ENCODE assay signal across 21 cellular contexts in genomic region chr9:17003576-17004240, GRCh38.
A peak's percentile ranks its signal among the peaks of the same experiment; 100 is the strongest.
DNase-seq lines count a peak whose midpoint lies in the region; TF ChIP-seq lines count a peak whose summit lies in the region.
"Had no signal": no experiment of that assay in that cellular context is flagged by ENCODE, and none has a peak within 500 bp of the region (broad histone marks: within the 10 kb centered on the region; RNA-seq: fewer than 3 reads in every experiment).

No MANE protein-coding gene starts in this region.

- H3K27me3 Mint-ChIP-seq in HFFc6 (ENCODE audit: insufficient read depth) = no peaks in the 10 kb centered on the region
- H3K27me3 Mint-ChIP-seq: activated naive CD4-positive, alpha-beta T cell treated with anti-CD3 and anti-CD28 coated beads, Interleukin-2, amount 50 U/mL, for 24 hours; activated T-cell treated with anti-CD3 and anti-CD28 coated beads, Interleukin-2, amount 50 U/mL, for 24 hours; CD4-positive, alpha-beta T cell had no signal

- TF ChIP-seq CTCF in HFFc6 (IDR thresholded peaks at IDR 0.05) = no peak
- TF ChIP-seq CTCF in fibroblast of pulmonary artery (IDR thresholded peaks at IDR 0.05; ENCODE audit: low read length, missing control alignments) = no peak

- intact Hi-C loops in cardiac septum (cut with DNase I) = no loop called here

- no peaks in the 10 kb centered on the region for H3K27me3 ChIP-seq in adipocyte (replicated peaks; ENCODE audit: control insufficient read depth, insufficient read depth, low read length)
- no peaks in the 10 kb centered on the region for H3K27me3 ChIP-seq in skeletal muscle satellite cell (ENCODE audit: control insufficient read depth, insufficient read depth, low read length)
- H3K27me3 ChIP-seq: gastroesophageal sphincter, upper lobe of left lung had no signal

- peak overlapping the region; percentile 75 for H3K4me3 ChIP-seq in adipocyte (ENCODE audit: low read length)
- no peak overlapping the region for H3K4me3 ChIP-seq in fibroblast of pulmonary artery (replicated peaks; ENCODE audit: low read depth, low read length)
- no peak overlapping the region for H3K4me3 ChIP-seq in skeletal muscle satellite cell (ENCODE audit: low read length)
- H3K4me3 ChIP-seq: gastroesophageal sphincter, upper lobe of left lung had no signal

- H3K4me2 ChIP-seq in skeletal muscle satellite cell (ENCODE audit: low read length) = peak overlapping the region; percentile 50

- H3K36me3 Mint-ChIP-seq in HFFc6 (ENCODE audit: low read depth) = no peaks in the 10 kb centered on the region
- H3K36me3 Mint-ChIP-seq: activated naive CD4-positive, alpha-beta T cell treated with anti-CD3 and anti-CD28 coated beads, Interleukin-2, amount 50 U/mL, for 24 hours; stimulated activated naive B cell treated with anti-CD40 and anti-IgM and Interleukin-4, amounts not matched to agents 10 μg/mL and 1 μg/mL and 100 μg/mL, for 72 hours had no signal

- H3K36me3 ChIP-seq in adipocyte (ENCODE audit: control insufficient read depth, insufficient read depth, low read length, severe bottlenecking) (no peaks in the 10 kb centered on the region), skeletal muscle satellite cell (ENCODE audit: insufficient read depth, low read length) (no peaks in the 10 kb centered on the region)
- H3K36me3 ChIP-seq: gastroesophageal sphincter, upper lobe of left lung had no signal

- H3K4me1 ChIP-seq in adipocyte (ENCODE audit: control insufficient read depth, insufficient read depth, low read length) = peaks cover 21% of the 10 kb centered on the region
- peaks cover 22% of the 10 kb centered on the region for H3K4me1 ChIP-seq in skeletal muscle satellite cell (ENCODE audit: control insufficient read depth, insufficient read depth, low read length)

- DNase-seq in HFFc6 (peak; percentile 58), adipocyte (ENCODE audit: low read depth) (peak; percentile 78), fibroblast of pulmonary artery (ENCODE audit: low read depth) (peak; percentile 42), NCI-H82 treated with DMSO at 0.1 percent for 48 hours (lab: John Stamatoyannopoulos, UW; ENCODE audit: unreplicated experiment) (no peak), T-helper 9 cell (no peak), cardiac septum (ENCODE audit: low spot score) (no peak), epidermal melanocyte (ENCODE audit: insufficient read length, low spot score) (no peak)
- DNase-seq: activated CD4-positive, alpha-beta T cell treated with anti-CD3 and anti-CD28 coated beads, Interleukin-2, amount 50 U/mL, for 4 hours; activated T-cell treated with anti-CD3 and anti-CD28 coated beads, Interleukin-2, amount 50 U/mL, for 24 hours; CD4-positive, alpha-beta T cell; central memory CD4-positive, alpha-beta T cell; effector CD8-positive, alpha-beta T cell; NCI-H1694 treated with DMSO at 0.1 percent for 48 hours; NCI-H446; posterior cingulate gyrus; stimulated activated CD4-positive, alpha-beta T cell treated with anti-CD3 and anti-CD28 coated beads, Interleukin-12 subunit alpha, Interleukin-12 subunit beta, amount 100 ng/mL, for 4 hours; stimulated activated naive B cell treated with anti-CD40 and anti-IgM and Interleukin-4, amounts not matched to agents 10 μg/mL and 1 μg/mL and 100 μg/mL, for 72 hours; upper lobe of left lung had no signal

- H3K9ac ChIP-seq in adipocyte (ENCODE audit: low read length) = no peak overlapping the region
- H3K9ac ChIP-seq in skeletal muscle satellite cell (ENCODE audit: low read depth, low read length) = peak overlapping the region; percentile 22

- H3K9me3 Mint-ChIP-seq in HFFc6 = no peaks in the 10 kb centered on the region
- H3K9me3 Mint-ChIP-seq: activated naive CD4-positive, alpha-beta T cell treated with anti-CD3 and anti-CD28 coated beads, Interleukin-2, amount 50 U/mL, for 24 hours had no signal

- H3K9me3 ChIP-seq in adipocyte (ENCODE audit: control insufficient read depth, low read length) = peaks cover 2% of the 10 kb centered on the region
- no peaks in the 10 kb centered on the region for H3K9me3 ChIP-seq in skeletal muscle satellite cell (replicated peaks; ENCODE audit: low read length)
- H3K9me3 ChIP-seq: gastroesophageal sphincter, upper lobe of left lung had no signal

- H3K27ac Mint-ChIP-seq in HFFc6 = peak overlapping the region; percentile 89; the same call in 1 of the 2 replicates
- H3K27ac Mint-ChIP-seq: activated naive CD4-positive, alpha-beta T cell treated with anti-CD3 and anti-CD28 coated beads, Interleukin-2, amount 50 U/mL, for 24 hours; activated T-cell treated with anti-CD3 and anti-CD28 coated beads, Interleukin-2, amount 50 U/mL, for 24 hours; CD4-positive, alpha-beta T cell; stimulated activated naive B cell treated with anti-CD40 and anti-IgM and Interleukin-4, amounts not matched to agents 10 μg/mL and 1 μg/mL and 100 μg/mL, for 72 hours had no signal

- no peak overlapping the region for H3K4me3 Mint-ChIP-seq in HFFc6
- H3K4me3 Mint-ChIP-seq: activated naive CD4-positive, alpha-beta T cell treated with anti-CD3 and anti-CD28 coated beads, Interleukin-2, amount 50 U/mL, for 24 hours; activated T-cell treated with anti-CD3 and anti-CD28 coated beads, Interleukin-2, amount 50 U/mL, for 24 hours; CD4-positive, alpha-beta T cell; stimulated activated naive B cell treated with anti-CD40 and anti-IgM and Interleukin-4, amounts not matched to agents 10 μg/mL and 1 μg/mL and 100 μg/mL, for 72 hours had no signal

- peaks cover 35% of the 10 kb centered on the region for H3K4me1 Mint-ChIP-seq in HFFc6 (ENCODE audit: low read depth)
- H3K4me1 Mint-ChIP-seq: activated naive CD4-positive, alpha-beta T cell treated with anti-CD3 and anti-CD28 coated beads, Interleukin-2, amount 50 U/mL, for 24 hours; stimulated activated naive B cell treated with anti-CD40 and anti-IgM and Interleukin-4, amounts not matched to agents 10 μg/mL and 1 μg/mL and 100 μg/mL, for 72 hours had no signal

Comparison
In these comparisons a context has a peak if more than half of its experiments do, and no peak if none do; other contexts are left out.
1. DNase-seq: peak in HFFc6 (single experiment), adipocyte (single experiment) and fibroblast of pulmonary artery (single experiment); none in NCI-H82 treated with DMSO at 0.1 percent for 48 hours (single experiment), T-helper 9 cell (single experiment), cardiac septum (single experiment) and epidermal melanocyte (single experiment).